Comparison of ENCODE assay signal across 8 cellular contexts in genomic region chr19:12796146-12797071, GRCh38. TPM values are rescaled to one million over a fixed set of nuclear protein-coding genes. Genes with fewer than 3 reads are reported as not detected.
DNase-seq lines count a peak whose midpoint lies in the region; ATAC-seq lines count a peak whose summit lies in the region.

No MANE protein-coding gene starts in this region.

- H3K4me3 Mint-ChIP-seq in activated naive CD8-positive, alpha-beta T cell treated with anti-CD3 and anti-CD28 coated beads, Interleukin-2, amount 50 U/mL, for 24 hours = peak overlapping the region; percentile 68

- intact Hi-C loops in cardiac septum (cut with DNase I) = loop anchor here (5.0 to 10.0 kb wide), 3 partner anchors 34 to 1048 kb away; partner anchors contain the start of gene TNPO2
- intact Hi-C loops in posterior cingulate gyrus (cut with DNase I) = loop anchor here (1.0 kb wide), 1 partner anchor 19 kb away; no protein-coding TSS in a partner anchor

- H3K4me1 Mint-ChIP-seq in activated naive CD8-positive, alpha-beta T cell treated with anti-CD3 and anti-CD28 coated beads, Interleukin-2, amount 50 U/mL, for 24 hours = peaks cover 32% of the 10 kb centered on the region

- H3K27ac Mint-ChIP-seq in activated naive CD8-positive, alpha-beta T cell treated with anti-CD3 and anti-CD28 coated beads, Interleukin-2, amount 50 U/mL, for 24 hours = peak overlapping the region; percentile 81

- DNase-seq in ELF-1 (ENCODE audit: low read depth, low spot score) = peak; percentile 92
- peak; percentile 68 for DNase-seq in NCI-H1092 (lab: John Stamatoyannopoulos, UW)
- DNase-seq in SKM-1 treated with dmso at 0.1 percent for 144 hours (lab: John Stamatoyannopoulos, UW; ENCODE audit: unreplicated experiment) = peak; percentile 74
- peak; percentile 79 for DNase-seq in activated naive CD8-positive, alpha-beta T cell treated with anti-CD3 and anti-CD28 coated beads, Interleukin-2, amount 50 U/mL, for 24 hours
- peak; percentile 94 for DNase-seq in cardiac septum (ENCODE audit: low spot score)
- DNase-seq in posterior cingulate gyrus = peak; percentile 51 to 96 (median 79)

- H3K27me3 Mint-ChIP-seq in activated naive CD8-positive, alpha-beta T cell treated with anti-CD3 and anti-CD28 coated beads, Interleukin-2, amount 50 U/mL, for 24 hours = no peaks in the 10 kb centered on the region

- ATAC-seq in activated naive CD8-positive, alpha-beta T cell treated with anti-CD3 and anti-CD28 coated beads, Interleukin-2, amount 50 U/mL, for 24 hours = no peak
- ATAC-seq in GM19455 (IDR thresholded peaks at IDR 0.05; ENCODE audit: unreplicated experiment) = no peak
- ATAC-seq in HG02870 (IDR thresholded peaks at IDR 0.05; ENCODE audit: unreplicated experiment) = no peak

- no peaks in the 10 kb centered on the region for H3K9me3 Mint-ChIP-seq in activated naive CD8-positive, alpha-beta T cell treated with anti-CD3 and anti-CD28 coated beads, Interleukin-2, amount 50 U/mL, for 24 hours

- H3K36me3 Mint-ChIP-seq in activated naive CD8-positive, alpha-beta T cell treated with anti-CD3 and anti-CD28 coated beads, Interleukin-2, amount 50 U/mL, for 24 hours (ENCODE audit: low read depth) = peaks cover 17% of the 10 kb centered on the region

RNA-seq across cellular contexts. Expression of gene JUNB, which starts 5.1 kb away (rescaled TPM):
- 97.7 TPM for total RNA-seq in cardiac septum

RNA-seq across cellular contexts. Expression of gene PRDX2, which starts 5.2 kb away (rescaled TPM):
- total RNA-seq in cardiac septum = 595 TPM

RNA-seq across cellular contexts. Expression of gene THSD8, which starts 5.5 kb away (rescaled TPM):
- total RNA-seq in cardiac septum = 0.94 TPM

RNA-seq across cellular contexts. Expression of gene RNASEH2A, which starts 10.0 kb away (rescaled TPM):
- 4.4 TPM for total RNA-seq in cardiac septum

RNA-seq across cellular contexts. Expression of gene HOOK2, which starts 21.1 kb away (rescaled TPM):
- total RNA-seq in cardiac septum = 101 TPM
